In the genomic region with DNA sequence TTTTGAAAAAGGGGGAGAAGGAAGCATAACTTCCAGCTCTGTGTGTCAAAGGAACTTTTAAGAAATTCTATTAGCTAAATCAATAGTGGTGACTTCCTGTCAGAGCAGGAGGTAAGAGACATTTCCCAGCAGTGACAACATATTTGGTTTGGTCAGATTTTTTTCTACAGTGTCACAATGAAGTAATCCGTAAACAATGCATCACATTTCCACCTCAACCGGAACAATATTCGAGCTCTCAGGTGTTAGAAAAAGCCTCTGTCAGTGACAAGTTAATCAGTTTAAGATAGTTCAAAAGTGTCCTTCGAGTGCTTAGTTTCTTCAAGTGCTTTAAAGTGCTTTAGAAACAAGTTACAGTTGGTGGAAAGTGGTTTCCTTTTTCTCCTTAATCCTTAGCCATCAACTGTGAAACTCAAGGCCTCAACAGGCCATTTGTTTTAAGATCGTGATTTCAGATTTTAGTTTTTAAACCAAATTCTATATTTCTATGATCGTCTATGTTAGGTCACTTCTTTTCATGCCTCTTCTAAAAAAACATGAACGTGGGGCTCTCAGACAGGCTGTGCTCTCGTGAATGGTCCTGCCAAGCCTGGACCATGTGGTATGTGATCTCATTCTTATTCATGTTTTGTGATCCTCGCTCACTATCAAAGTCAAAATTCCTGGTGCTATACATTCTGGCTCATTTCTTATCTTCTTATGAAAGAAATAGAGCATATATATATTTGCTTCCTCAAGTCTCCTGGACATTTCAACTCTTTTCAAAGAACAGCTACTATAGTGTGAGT, we compare ENCODE assay signal across 14 cellular contexts.
DNase-seq lines count a peak whose midpoint lies in the region; ATAC-seq, FAIRE-seq and TF ChIP-seq lines count a peak whose summit lies in the region.
"Had no signal": no experiment of that assay in that cellular context is flagged by ENCODE, and none has a peak within 500 bp of the region (broad histone marks: within the 10 kb centered on the region; RNA-seq: fewer than 3 reads in every experiment).

No MANE protein-coding gene starts in this region.

- H3K36me3 ChIP-seq in astrocyte (ENCODE audit: insufficient read depth, low read length), result no peaks in the 10 kb centered on the region
- H3K36me3 ChIP-seq: BE2C, stomach had no signal

- no peak overlapping the region for H3K4me3 Mint-ChIP-seq in astrocyte (ENCODE audit: unreplicated experiment)
- H3K4me3 Mint-ChIP-seq: activated naive CD8-positive, alpha-beta T cell treated with anti-CD3 and anti-CD28 coated beads, Interleukin-2, amount 10 ng/mL, durations not matched to agents 7 days and 5 days had no signal

- H3K9me3 ChIP-seq in astrocyte (ENCODE audit: insufficient read depth, low read depth, low read length), result no peaks in the 10 kb centered on the region
- H3K9me3 ChIP-seq: BE2C, stomach had no signal

- peak overlapping the region; percentile 61 for H3K4me2 ChIP-seq in astrocyte (ENCODE audit: low read length)

- peak overlapping the region; percentile 59 for H3K27ac Mint-ChIP-seq in astrocyte (ENCODE audit: unreplicated experiment)
- H3K27ac Mint-ChIP-seq: activated naive CD8-positive, alpha-beta T cell treated with anti-CD3 and anti-CD28 coated beads, Interleukin-2, amount 10 ng/mL, durations not matched to agents 7 days and 5 days had no signal

- no peaks in the 10 kb centered on the region for H3K36me3 Mint-ChIP-seq in astrocyte (ENCODE audit: low read depth, unreplicated experiment)
- H3K36me3 Mint-ChIP-seq: activated naive CD8-positive, alpha-beta T cell treated with anti-CD3 and anti-CD28 coated beads, Interleukin-2, amount 10 ng/mL, durations not matched to agents 7 days and 5 days had no signal

- peak overlapping the region; percentile 48 for H3K9ac ChIP-seq in astrocyte (ENCODE audit: low read length)

- H4K20me1 ChIP-seq in astrocyte (ENCODE audit: insufficient read depth, low read length), result no peaks in the 10 kb centered on the region

- H3K4me1 Mint-ChIP-seq in astrocyte (ENCODE audit: low read depth, unreplicated experiment), result peaks cover 15% of the 10 kb centered on the region

- no peak overlapping the region for H2AFZ ChIP-seq in astrocyte (ENCODE audit: low read depth, low read length)

- no peaks in the 10 kb centered on the region for H3K27me3 Mint-ChIP-seq in astrocyte (ENCODE audit: low read depth, unreplicated experiment)
- H3K27me3 Mint-ChIP-seq: activated naive CD8-positive, alpha-beta T cell treated with anti-CD3 and anti-CD28 coated beads, Interleukin-2, amount 10 ng/mL, durations not matched to agents 7 days and 5 days had no signal

- TF ChIP-seq CTCF in astrocyte (IDR thresholded peaks at IDR 0.05; ENCODE audit: insufficient read depth, low read depth, low read length), result no peak

- FAIRE-seq in astrocyte (lab: Jason Lieb, UNC), result peak; percentile 75

- no peaks in the 10 kb centered on the region for H3K79me2 ChIP-seq in astrocyte (ENCODE audit: insufficient read depth, low read length)

- H3K9me3 Mint-ChIP-seq in astrocyte (ENCODE audit: unreplicated experiment), result no peaks in the 10 kb centered on the region
- H3K9me3 Mint-ChIP-seq: activated naive CD8-positive, alpha-beta T cell treated with anti-CD3 and anti-CD28 coated beads, Interleukin-2, amount 10 ng/mL, durations not matched to agents 7 days and 5 days had no signal

- no peak overlapping the region for H3K4me3 ChIP-seq in astrocyte (ENCODE audit: insufficient read depth, low read depth, low read length)
- H3K4me3 ChIP-seq: stomach had no signal

- H3K27ac ChIP-seq in astrocyte (ENCODE audit: low read depth, low read length), result peak overlapping the region; percentile 61
- H3K27ac ChIP-seq: stomach had no signal

- peak; percentile 33 for ATAC-seq in left lobe of liver

- peaks cover 19% of the 10 kb centered on the region for H3K4me1 ChIP-seq in astrocyte (ENCODE audit: insufficient read depth, low read length)
- H3K4me1 ChIP-seq: BE2C had no signal

- no peaks in the 10 kb centered on the region for H3K27me3 ChIP-seq in astrocyte (ENCODE audit: insufficient read depth, low read length)
- H3K27me3 ChIP-seq: BE2C, stomach had no signal

- DNase-seq in AG08396 (ENCODE audit: low spot score) (peak; percentile 50), HS-5 (ENCODE audit: low read depth) (peak; percentile 51), astrocyte (ENCODE audit: low read depth) (peak; percentile 74), left lobe of liver (ENCODE audit: low spot score) (no peak), NCI-H1417 (lab: John Stamatoyannopoulos, UW) (no peak), COR-L47 (lab: John Stamatoyannopoulos, UW) (no peak)
- DNase-seq in activated effector memory CD4-positive, alpha-beta T cell treated with anti-CD3 and anti-CD28 coated beads, Interleukin-2, amount 50 U/mL, for 16 hours, result no peak
- DNase-seq in activated CD4-positive, alpha-beta T cell treated with anti-CD3 and anti-CD28 coated beads, Interleukin-2, amount 50 U/mL, for 48 hours, result no peak
- DNase-seq: activated naive CD8-positive, alpha-beta T cell treated with anti-CD3 and anti-CD28 coated beads, Interleukin-2, amount 10 ng/mL, durations not matched to agents 7 days and 5 days; BE2C; islet precursor cell; NCI-H526; stimulated activated CD4-positive, alpha-beta T cell treated with anti-CD3 and anti-CD28 coated beads, Interleukin-4, amount 100 ng/mL, for 1 hour; stomach had no signal

Comparison
In these comparisons a context has a peak if more than half of its experiments do, and no peak if none do; other contexts are left out.
1. DNase-seq: peak in AG08396 (single experiment), HS-5 (single experiment) and astrocyte (single experiment); none in left lobe of liver (single experiment), NCI-H1417 (0 of 3), COR-L47 (single experiment), activated effector memory CD4-positive, alpha-beta T cell treated with anti-CD3 and anti-CD28 coated beads, Interleukin-2, amount 50 U/mL, for 16 hours (single experiment) and activated CD4-positive, alpha-beta T cell treated with anti-CD3 and anti-CD28 coated beads, Interleukin-2, amount 50 U/mL, for 48 hours (0 of 2).